In genomic region chr16:57578521-57579360, GRCh38 we compare ENCODE assay signal across 1 cellular context.
TF ChIP-seq lines count a peak whose summit lies in the region.

No MANE protein-coding gene starts in this region.

TF ChIP-seq in HepG2, 621 proteins besides CTCF, POLR2A, EP300 and RAD21:
- TF ChIP-seq ZNF564 (CRISPR knock-in tag; IDR thresholded peaks at IDR 0.05) (no peak), ATF7 (IDR thresholded peaks at IDR 0.05) (no peak), ATF7 (CRISPR knock-in tag; IDR thresholded peaks at IDR 0.05) (no peak), TRAFD1 (CRISPR knock-in tag; IDR thresholded peaks at IDR 0.05; ENCODE audit: borderline replicate concordance) (no peak), SUZ12 (IDR thresholded peaks at IDR 0.05; ENCODE audit: low read depth, low read length) (no peak), LBX2 (CRISPR knock-in tag; IDR thresholded peaks at IDR 0.05; ENCODE audit: borderline replicate concordance) (no peak), MAFF (IDR thresholded peaks at IDR 0.05; ENCODE audit: low read depth, low read length) (no peak), DZIP1 (CRISPR knock-in tag; IDR thresholded peaks at IDR 0.05) (no peak), ATM (IDR thresholded peaks at IDR 0.05; ENCODE audit: borderline replicate concordance) (no peak), ZNF629 (CRISPR knock-in tag; conservative IDR thresholded peaks at IDR 0.05) (no peak), ZNF691 (CRISPR knock-in tag; IDR thresholded peaks at IDR 0.05; ENCODE audit: borderline replicate concordance, low read depth) (no peak), ISL2 (CRISPR knock-in tag; IDR thresholded peaks at IDR 0.05) (no peak), PHF20 (CRISPR knock-in tag; IDR thresholded peaks at IDR 0.05) (no peak)
- TF ChIP-seq, protein P1, sequence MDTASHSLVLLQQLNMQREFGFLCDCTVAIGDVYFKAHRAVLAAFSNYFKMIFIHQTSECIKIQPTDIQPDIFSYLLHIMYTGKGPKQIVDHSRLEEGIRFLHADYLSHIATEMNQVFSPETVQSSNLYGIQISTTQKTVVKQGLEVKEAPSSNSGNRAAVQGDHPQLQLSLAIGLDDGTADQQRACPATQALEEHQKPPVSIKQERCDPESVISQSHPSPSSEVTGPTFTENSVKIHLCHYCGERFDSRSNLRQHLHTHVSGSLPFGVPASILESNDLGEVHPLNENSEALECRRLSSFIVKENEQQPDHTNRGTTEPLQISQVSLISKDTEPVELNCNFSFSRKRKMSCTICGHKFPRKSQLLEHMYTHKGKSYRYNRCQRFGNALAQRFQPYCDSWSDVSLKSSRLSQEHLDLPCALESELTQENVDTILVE (CRISPR knock-in tag; IDR thresholded peaks at IDR 0.05), result no peak
